ENCODE assay signal across 8 cellular contexts in genomic region chr2:73736378-73736777, GRCh38. TPM values are rescaled to one million over a fixed set of nuclear protein-coding genes. Genes with fewer than 3 reads are reported as not detected.
DNase-seq lines count a peak whose midpoint lies in the region; ATAC-seq and TF ChIP-seq lines count a peak whose summit lies in the region.

No MANE protein-coding gene starts in this region.

- no peak for TF ChIP-seq RAD21 in HCT116 (IDR thresholded peaks at IDR 0.05; ENCODE audit: low read depth)

- TSS peak; percentile 72 for BruUV-seq in HCT116 (replicated peaks; lab: Mats Ljungman, UMichigan)

- H3K27ac Mint-ChIP-seq in stimulated activated memory B cell treated with anti-CD40 and anti-IgM and Interleukin-4, amounts not matched to agents 10 μg/mL and 1 μg/mL and 100 μg/mL, for 72 hours, result peak overlapping the region; percentile 88

- H3K4me2 ChIP-seq in HCT116 (ENCODE audit: low read length), result peak overlapping the region; percentile 88

- ATAC-seq in HCT116, result no peak
- no peak for ATAC-seq in stimulated activated memory B cell treated with anti-CD40 and anti-IgM and Interleukin-4, amounts not matched to agents 10 μg/mL and 1 μg/mL and 100 μg/mL, for 72 hours
- ATAC-seq in HG02759 (IDR thresholded peaks at IDR 0.05; ENCODE audit: unreplicated experiment), result no peak

- peaks cover 9 to 16% of the 10 kb centered on the region in 2 experiments; a peak in 3 of 4 replicates for H3K36me3 ChIP-seq in HCT116 (ENCODE audit: control insufficient read depth in 1 of 2, insufficient read depth in 2 of 2, low read length in 2 of 2)
- peaks cover 29% of the 10 kb centered on the region for H3K36me3 ChIP-seq in WERI-Rb-1
- peaks cover 3% of the 10 kb centered on the region; the same call in 1 of the 2 replicates for H3K36me3 ChIP-seq in iPS DF 6.9 (ENCODE audit: control insufficient read depth, insufficient read depth, low read length)

- peaks cover 29% of the 10 kb centered on the region for H3K79me2 ChIP-seq in HCT116 (ENCODE audit: insufficient read depth, low read length)

- H3K27ac ChIP-seq in HCT116 (ENCODE audit: low read depth, low read length), result peak overlapping the region; percentile 64
- peak overlapping the region; percentile 83 for H3K27ac ChIP-seq in WERI-Rb-1
- H3K27ac ChIP-seq in iPS DF 6.9 (ENCODE audit: low read length), result no peak overlapping the region

- WGBS in iPS DF 6.9 (ENCODE audit: insufficient coverage, insufficient read length), result no CpG with 5 or more reads among the region's 8 CpGs

- RAD21 ChIA-PET in HCT116 (lab: Charles Lee; ENCODE audit: low non-redundant PET in 1 of 2, low total read pairs in 2 of 2, uncharacterized antibody in 2 of 2, unreplicated experiment in 2 of 2), result no interaction called here

- peak overlapping the region; percentile 90 to 93 for H3K4me3 ChIP-seq in HCT116 (replicated peaks in 1 of 2; ENCODE audit: low read depth in 1 of 2, low read length in 2 of 2)
- peak overlapping the region; percentile 100 for H3K4me3 ChIP-seq in WERI-Rb-1 (ENCODE audit: low read depth, low read length)
- peak overlapping the region; percentile 60; the same call in 1 of the 2 replicates for H3K4me3 ChIP-seq in iPS DF 6.9 (ENCODE audit: low read length)

- peaks cover 3% of the 10 kb centered on the region for H3K9me3 Mint-ChIP-seq in stimulated activated memory B cell treated with anti-CD40 and anti-IgM and Interleukin-4, amounts not matched to agents 10 μg/mL and 1 μg/mL and 100 μg/mL, for 72 hours

- no peak overlapping the region for H2AFZ ChIP-seq in HCT116 (ENCODE audit: low read depth, low read length, poor library complexity, severe bottlenecking)

- no peak for TF ChIP-seq POLR2A in HCT116 (IDR thresholded peaks at IDR 0.05; ENCODE audit: borderline replicate concordance, extremely low read depth, insufficient read depth, insufficient read length)

- H3K9me2 ChIP-seq in HCT116 (ENCODE audit: insufficient read depth), result no peaks in the 10 kb centered on the region

- H3K27me3 ChIP-seq in HCT116 (ENCODE audit: insufficient read depth, low read length), result no peaks in the 10 kb centered on the region
- H3K27me3 ChIP-seq in WERI-Rb-1 (ENCODE audit: insufficient read depth, low read depth, severe bottlenecking), result no peaks in the 10 kb centered on the region
- peaks cover 4% of the 10 kb centered on the region; the same call in 1 of the 2 replicates for H3K27me3 ChIP-seq in iPS DF 6.9 (ENCODE audit: control insufficient read depth, insufficient read depth, low read length)

- no peaks in the 10 kb centered on the region for H4K20me1 ChIP-seq in HCT116 (ENCODE audit: insufficient read depth)

- H3K4me1 Mint-ChIP-seq in stimulated activated memory B cell treated with anti-CD40 and anti-IgM and Interleukin-4, amounts not matched to agents 10 μg/mL and 1 μg/mL and 100 μg/mL, for 72 hours, result peaks cover 17% of the 10 kb centered on the region

- H3K9ac ChIP-seq in HCT116 (ENCODE audit: low read length), result peak overlapping the region; percentile 64

- CTCF ChIA-PET in HCT116 (lab: Charles Lee), result interaction anchor here (1.7 kb wide), 1 partner anchor 56 kb away, joined by 4 read pairs; no protein-coding TSS in a partner anchor

- POLR2A ChIA-PET in HCT116 (lab: Charles Lee), result interaction anchor here (1.4 to 1.5 kb wide), 3 partner anchors 21 to 92 kb away, joined by 3 to 5 read pairs (median 4); partner anchors contain the start of gene STAMBP

- H3K9me3 ChIP-seq in HCT116 (ENCODE audit: control insufficient read depth in 1 of 2, insufficient read depth in 1 of 2, low read depth in 1 of 2, low read length in 2 of 2) (no peaks in the 10 kb centered on the region), WERI-Rb-1 (ENCODE audit: severe bottlenecking) (peaks cover 9% of the 10 kb centered on the region), iPS DF 6.9 (ENCODE audit: control insufficient read depth, insufficient read depth, low read length) (no peaks in the 10 kb centered on the region)

- peaks cover 36% of the 10 kb centered on the region for H3K36me3 Mint-ChIP-seq in stimulated activated memory B cell treated with anti-CD40 and anti-IgM and Interleukin-4, amounts not matched to agents 10 μg/mL and 1 μg/mL and 100 μg/mL, for 72 hours

- intact Hi-C loops in HCT116 (cut with micrococcal nuclease), result no loop called here

- H3K4me1 ChIP-seq in HCT116 (ENCODE audit: control insufficient read depth in 1 of 2, insufficient read depth in 2 of 2, low read length in 2 of 2) (peaks cover 8 to 15% of the 10 kb centered on the region in 2 experiments; a peak in 3 of 4 replicates), iPS DF 6.9 (ENCODE audit: control insufficient read depth, insufficient read depth, low read length) (no peaks in the 10 kb centered on the region)

- TF ChIP-seq CTCF in HCT116 (IDR thresholded peaks at IDR 0.05 in 2 of 3, conservative IDR thresholded peaks at IDR 0.05 in 1 of 3; ENCODE audit: borderline replicate concordance in 1 of 3, insufficient read depth in 1 of 3, low read depth in 2 of 3, low read length in 2 of 3), result no peak
- no peak for TF ChIP-seq CTCF in WERI-Rb-1 (IDR thresholded peaks at IDR 0.05; ENCODE audit: low read depth, low read length)

- DNase-seq in HCT116 (ENCODE audit: low read depth, low spot score) (no peak), WERI-Rb-1 (no peak), iPS DF 6.9 (ENCODE audit: low read depth, low spot score) (no peak), globus pallidus (ENCODE audit: low spot score) (no peak)
- DNase-seq in stimulated activated CD4-positive, alpha-beta T cell treated with anti-CD3 and anti-CD28 coated beads, Interleukin-2, amount 100 ng/mL, for 24 hours, result no peak
- DNase-seq in effector CD4-positive, alpha-beta T cell, result no peak

- peak overlapping the region; percentile 93 for H3K4me3 Mint-ChIP-seq in stimulated activated memory B cell treated with anti-CD40 and anti-IgM and Interleukin-4, amounts not matched to agents 10 μg/mL and 1 μg/mL and 100 μg/mL, for 72 hours

- H3K27me3 Mint-ChIP-seq in stimulated activated memory B cell treated with anti-CD40 and anti-IgM and Interleukin-4, amounts not matched to agents 10 μg/mL and 1 μg/mL and 100 μg/mL, for 72 hours, result no peaks in the 10 kb centered on the region

TF ChIP-seq in HCT116, 20 proteins besides CTCF, POLR2A, EP300 and RAD21:
- TF ChIP-seq SIN3A (IDR thresholded peaks at IDR 0.05; ENCODE audit: low read depth) (no peak), MAX (IDR thresholded peaks at IDR 0.05) (no peak), POLR2AphosphoS5 (IDR thresholded peaks at IDR 0.05; ENCODE audit: low read depth, low read length) (no peak), JUND (IDR thresholded peaks at IDR 0.05) (no peak)

RNA-seq across cellular contexts. Expression of gene TPRKB, which starts 0.8 kb away (rescaled TPM):
- 42.5 TPM for total RNA-seq in HCT116 (2021; ENCODE audit: unreplicated experiment)
- polyA plus RNA-seq in HCT116 (2012), result 29.3 and 45.8 TPM in 2 replicates

RNA-seq across cellular contexts. Expression of gene DUSP11, which starts 43.5 kb away (rescaled TPM):
- total RNA-seq in HCT116 (2021; ENCODE audit: unreplicated experiment), result 22.9 TPM
- polyA plus RNA-seq in HCT116 (2012), result 8.8 and 12.6 TPM in 2 replicates

RNA-seq across cellular contexts. Expression of gene C2orf78, which starts 47.6 kb away (rescaled TPM):
- 1.5 TPM for total RNA-seq in HCT116 (2021; ENCODE audit: unreplicated experiment)
- 0.84 and 2.2 TPM in 2 replicates for polyA plus RNA-seq in HCT116 (2012)
